Comparison of ENCODE assay signal across 1 cellular context in genomic region chrX:87516716-87517115, GRCh38.
TF ChIP-seq lines count a peak whose summit lies in the region.

No MANE protein-coding gene starts in this region.

TF ChIP-seq in IMR-90, 13 proteins besides CTCF, POLR2A, EP300 and RAD21 (continued from another document):
- TF ChIP-seq MXI1 (IDR thresholded peaks at IDR 0.05; ENCODE audit: borderline replicate concordance, low read depth, low read length) (no peak), BHLHE40 (IDR thresholded peaks at IDR 0.05; ENCODE audit: low read depth, low read length) (no peak), CEBPB (IDR thresholded peaks at IDR 0.05; ENCODE audit: low read depth, low read length) (no peak), SMC3 (IDR thresholded peaks at IDR 0.05; ENCODE audit: low read depth, low read length) (no peak), RCOR1 (IDR thresholded peaks at IDR 0.05; ENCODE audit: insufficient replicate concordance, low read length) (no peak), CHD1 (IDR thresholded peaks at IDR 0.05; ENCODE audit: low read depth, low read length) (no peak)
TF ChIP-seq in IMR-90: peak in this region for 0.
